8 cellular contexts compared by ENCODE assay signal in the genomic region with DNA sequence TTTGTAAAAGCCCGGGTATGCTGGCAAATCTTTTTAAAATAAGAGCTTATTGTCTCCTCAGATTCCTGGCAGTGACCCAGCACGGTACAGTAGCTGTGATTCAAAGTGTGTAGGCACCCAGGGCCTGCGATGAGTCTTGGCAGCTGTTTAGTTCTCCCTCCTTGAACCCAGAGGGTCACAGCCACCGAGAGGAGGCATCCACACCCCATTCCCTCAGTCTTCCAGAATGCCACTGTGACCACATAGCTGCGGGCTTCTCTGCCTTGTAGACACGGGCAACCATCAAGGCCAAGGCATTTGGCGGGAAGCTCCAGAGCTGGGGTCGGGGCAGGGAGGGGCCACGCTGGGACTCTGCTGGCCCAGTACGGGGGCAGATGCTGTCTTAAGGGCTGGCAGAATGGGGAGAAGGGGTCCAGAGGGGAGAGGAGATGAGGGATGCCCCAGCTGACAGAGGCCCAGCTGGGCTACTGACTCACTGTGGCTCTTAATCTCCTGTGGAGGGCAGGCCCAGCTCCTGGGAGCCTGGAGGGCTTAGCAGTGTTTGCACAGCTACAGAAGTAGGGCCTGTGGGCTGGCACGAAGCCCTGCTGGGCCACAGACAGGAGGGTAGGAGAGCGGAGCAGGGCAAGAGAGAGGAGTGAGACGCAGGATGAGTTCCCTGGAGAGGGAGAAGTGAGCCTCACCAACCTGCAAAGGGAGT.
DNase-seq lines count a peak whose midpoint lies in the region; ATAC-seq, FAIRE-seq and TF ChIP-seq lines count a peak whose summit lies in the region.

No MANE protein-coding gene starts in this region.

- no peaks in the 10 kb centered on the region for H3K79me2 ChIP-seq in trophoblast cell (ENCODE audit: control insufficient read depth, insufficient read depth, low read length, poor library complexity)

- intact Hi-C loops in activated T-helper 1 cell treated with anti-CD3 and anti-CD28 coated beads, Interleukin-12 subunit alpha, Interleukin-12 subunit beta, Interleukin-2, Interleukin-4 antibody, amounts not matched to agents 30 ng/mL and 10 ng/mL and 1 ng/mL, durations not matched to agents 14 hours and 24 hours and 36 hours (cut with micrococcal nuclease), result no loop called here

- no peak for ATAC-seq in HG02798 (IDR thresholded peaks at IDR 0.05; ENCODE audit: poor library complexity, unreplicated experiment)

- H4K8ac ChIP-seq in trophoblast cell (ENCODE audit: low read depth, low read length), result no peak overlapping the region

- no peak overlapping the region for H3K18ac ChIP-seq in trophoblast cell (ENCODE audit: low read length)

- H4K12ac ChIP-seq in trophoblast cell (ENCODE audit: low read depth, low read length), result no peak overlapping the region

- no peak overlapping the region for H3K4me3 Mint-ChIP-seq in activated T-helper 1 cell treated with anti-CD3 and anti-CD28 coated beads, Interleukin-12 subunit alpha, Interleukin-12 subunit beta, Interleukin-2, Interleukin-4 antibody, amounts not matched to agents 30 ng/mL and 10 ng/mL and 1 ng/mL, durations not matched to agents 14 hours and 24 hours and 36 hours

- peak overlapping the region; percentile 4 for H2BK12ac ChIP-seq in trophoblast cell (ENCODE audit: low read length)

- no peak overlapping the region for H3K23ac ChIP-seq in trophoblast cell (ENCODE audit: low read length)

- H3K36me3 Mint-ChIP-seq in activated T-helper 1 cell treated with anti-CD3 and anti-CD28 coated beads, Interleukin-12 subunit alpha, Interleukin-12 subunit beta, Interleukin-2, Interleukin-4 antibody, amounts not matched to agents 30 ng/mL and 10 ng/mL and 1 ng/mL, durations not matched to agents 14 hours and 24 hours and 36 hours (ENCODE audit: low read depth), result no peaks in the 10 kb centered on the region

- no peaks in the 10 kb centered on the region for H3K36me3 ChIP-seq in bronchial epithelial cell (ENCODE audit: control insufficient read depth, insufficient read depth, low read length)
- no peaks in the 10 kb centered on the region for H3K36me3 ChIP-seq in trophoblast cell (ENCODE audit: control insufficient read depth in 1 of 2, insufficient read depth in 2 of 2, low read length in 2 of 2)

- peak; percentile 77 for FAIRE-seq in bronchial epithelial cell (lab: Jason Lieb, UNC)

- H2AFZ ChIP-seq in trophoblast cell (ENCODE audit: insufficient read depth, low read length, poor library complexity), result no peak overlapping the region

- H2BK120ac ChIP-seq in trophoblast cell (ENCODE audit: insufficient read depth, low read length, poor library complexity), result no peak overlapping the region

- H3K4me1 Mint-ChIP-seq in activated T-helper 1 cell treated with anti-CD3 and anti-CD28 coated beads, Interleukin-12 subunit alpha, Interleukin-12 subunit beta, Interleukin-2, Interleukin-4 antibody, amounts not matched to agents 30 ng/mL and 10 ng/mL and 1 ng/mL, durations not matched to agents 14 hours and 24 hours and 36 hours (ENCODE audit: low read depth), result no peaks in the 10 kb centered on the region

- no peaks in the 10 kb centered on the region for H3K9me3 ChIP-seq in trophoblast cell (ENCODE audit: insufficient read depth, low read depth, low read length)

- H3K4me1 ChIP-seq in trophoblast cell (ENCODE audit: control insufficient read depth in 1 of 2, insufficient read depth in 2 of 2, low read length in 2 of 2), result peaks cover 21 to 22% of the 10 kb centered on the region in 2 experiments

- H2BK5ac ChIP-seq in trophoblast cell (ENCODE audit: low read depth, low read length, poor library complexity), result no peak overlapping the region

- no peak overlapping the region for H3K4ac ChIP-seq in trophoblast cell (ENCODE audit: low read depth, low read length)

- H3K27me3 ChIP-seq in bronchial epithelial cell (ENCODE audit: control insufficient read depth, insufficient read depth, low read length) (no peaks in the 10 kb centered on the region), trophoblast cell (ENCODE audit: insufficient read depth, low read length) (no peaks in the 10 kb centered on the region)

- DNase-seq in EL (peak; percentile 87), NCI-H2196 (lab: John Stamatoyannopoulos, UW; ENCODE audit: unreplicated experiment) (peak; percentile 96), bronchial epithelial cell (ENCODE audit: low read depth) (peak; percentile 93), trophoblast cell (no peak), AML-193 (lab: John Stamatoyannopoulos, UW) (no peak), NCI-H748 treated with DMSO at 0.1 percent for 48 hours (lab: John Stamatoyannopoulos, UW) (no peak)
- no peak for DNase-seq in activated T-helper 1 cell treated with anti-CD3 and anti-CD28 coated beads, Interleukin-12 subunit alpha, Interleukin-12 subunit beta, Interleukin-2, Interleukin-4 antibody, amounts not matched to agents 30 ng/mL and 10 ng/mL and 1 ng/mL, durations not matched to agents 14 hours and 24 hours and 36 hours (ENCODE audit: low spot score)

- H3K4me2 ChIP-seq in trophoblast cell (ENCODE audit: low read length), result no peak overlapping the region

- H3K9ac ChIP-seq in trophoblast cell (ENCODE audit: low read length), result no peak overlapping the region

- no peaks in the 10 kb centered on the region for H3K9me3 Mint-ChIP-seq in activated T-helper 1 cell treated with anti-CD3 and anti-CD28 coated beads, Interleukin-12 subunit alpha, Interleukin-12 subunit beta, Interleukin-2, Interleukin-4 antibody, amounts not matched to agents 30 ng/mL and 10 ng/mL and 1 ng/mL, durations not matched to agents 14 hours and 24 hours and 36 hours

- H2AK5ac ChIP-seq in trophoblast cell (ENCODE audit: low read length), result no peak overlapping the region

- peaks cover 4% of the 10 kb centered on the region for H3K27me3 Mint-ChIP-seq in activated T-helper 1 cell treated with anti-CD3 and anti-CD28 coated beads, Interleukin-12 subunit alpha, Interleukin-12 subunit beta, Interleukin-2, Interleukin-4 antibody, amounts not matched to agents 30 ng/mL and 10 ng/mL and 1 ng/mL, durations not matched to agents 14 hours and 24 hours and 36 hours (ENCODE audit: insufficient read depth)

- peak; percentile 3 for TF ChIP-seq CTCF in bronchial epithelial cell (IDR thresholded peaks at IDR 0.05; ENCODE audit: insufficient read depth, low read length, severe bottlenecking)

- H3K4me3 ChIP-seq in bronchial epithelial cell (ENCODE audit: low read depth, low read length), result no peak overlapping the region
- H3K4me3 ChIP-seq in trophoblast cell (ENCODE audit: low read depth, low read length), result no peak overlapping the region

- H4K91ac ChIP-seq in trophoblast cell (ENCODE audit: low read depth, low read length), result no peak overlapping the region

- H3K79me1 ChIP-seq in trophoblast cell (ENCODE audit: low read length), result peaks cover 3% of the 10 kb centered on the region

- H3K14ac ChIP-seq in trophoblast cell (ENCODE audit: low read length), result no peak overlapping the region

- no peak overlapping the region for H3K27ac Mint-ChIP-seq in activated T-helper 1 cell treated with anti-CD3 and anti-CD28 coated beads, Interleukin-12 subunit alpha, Interleukin-12 subunit beta, Interleukin-2, Interleukin-4 antibody, amounts not matched to agents 30 ng/mL and 10 ng/mL and 1 ng/mL, durations not matched to agents 14 hours and 24 hours and 36 hours

- H3K27ac ChIP-seq in trophoblast cell (ENCODE audit: low read depth, low read length), result no peak overlapping the region

- no CpG with 5 or more reads among the region's 13 CpGs for WGBS in trophoblast cell (ENCODE audit: extremely low coverage, insufficient coverage, insufficient read length)

Comparison
In these comparisons a context has a peak if more than half of its experiments do, and no peak if none do; other contexts are left out.
1. DNase-seq: peak in EL (single experiment), NCI-H2196 (single experiment) and bronchial epithelial cell (single experiment); none in trophoblast cell (0 of 2), activated T-helper 1 cell treated with anti-CD3 and anti-CD28 coated beads, Interleukin-12 subunit alpha, Interleukin-12 subunit beta, Interleukin-2, Interleukin-4 antibody, amounts not matched to agents 30 ng/mL and 10 ng/mL and 1 ng/mL, durations not matched to agents 14 hours and 24 hours and 36 hours (single experiment), AML-193 (0 of 2) and NCI-H748 treated with DMSO at 0.1 percent for 48 hours (single experiment).